32 cellular contexts compared by ENCODE assay signal in genomic region chr2:46045888-46046287, GRCh38.
A peak's percentile ranks its signal among the peaks of the same experiment; 100 is the strongest.
DNase-seq lines count a peak whose midpoint lies in the region; ATAC-seq, FAIRE-seq and TF ChIP-seq lines count a peak whose summit lies in the region.
"Had no signal": no experiment of that assay in that cellular context is flagged by ENCODE, and none has a peak within 500 bp of the region (broad histone marks: within the 10 kb centered on the region; RNA-seq: fewer than 3 reads in every experiment).

No MANE protein-coding gene starts in this region.

- dilution Hi-C loops in endothelial cell of umbilical vein (cut with MboI; ENCODE audit: extremely low pct_ligation_motif_present, low sequenced_read_pairs) = no loop called here

- H3K4me3 Mint-ChIP-seq in activated T-cell treated with anti-CD3 and anti-CD28 coated beads, Interleukin-2, amount 50 U/mL, for 72 hours = peak overlapping the region in 1 of 2 donors; percentile 69
- H3K4me3 Mint-ChIP-seq in stimulated activated naive CD8-positive, alpha-beta T cell treated with anti-CD3 and anti-CD28 coated beads, Interleukin-15, amount 100 ng/mL, for 72 hours = no peak overlapping the region
- H3K4me3 Mint-ChIP-seq: activated T-cell treated with anti-CD3 and anti-CD28 coated beads, Interleukin-2, amount 50 U/mL, for 4 hours; B cell; CD8-positive, alpha-beta T cell; GM23338; memory B cell; T-helper 1 cell treated with Interleukin-12 subunit alpha and Interleukin-12 subunit beta and Interleukin-4 antibody, amounts not matched to agents 30 μg/mL and 1 μg/mL, for 36 hours had no signal

- CTCF ChIA-PET in endothelial cell of umbilical vein (lab: Charles Lee) = interaction anchor here (0.7 to 1.3 kb wide), 4 partner anchors 15 to 321 kb away, joined by 3 to 5 read pairs (median 3); no protein-coding TSS in a partner anchor

- no peak overlapping the region for H4K8ac ChIP-seq in trophoblast cell (ENCODE audit: low read depth, low read length)

- no peak overlapping the region for H2AFZ ChIP-seq in endothelial cell of umbilical vein (ENCODE audit: low read depth, low read length)
- no peak overlapping the region for H2AFZ ChIP-seq in trophoblast cell (ENCODE audit: insufficient read depth, low read length, poor library complexity)
- H2AFZ ChIP-seq: GM23338 had no signal

- intact Hi-C loops in endothelial cell of umbilical vein (cut with micrococcal nuclease) = no loop called here

- ATAC-seq in activated T-cell treated with anti-CD3 and anti-CD28 coated beads, Interleukin-2, amount 50 U/mL, for 72 hours (replicated peaks in 1 of 2) = peak; percentile 91 to 93
- ATAC-seq in HG02870 (IDR thresholded peaks at IDR 0.05; ENCODE audit: unreplicated experiment) = no peak
- ATAC-seq in stimulated activated naive CD8-positive, alpha-beta T cell treated with anti-CD3 and anti-CD28 coated beads, Interleukin-15, amount 100 ng/mL, for 72 hours = no peak
- ATAC-seq: activated T-cell treated with anti-CD3 and anti-CD28 coated beads, Interleukin-2, amount 50 U/mL, for 4 hours; CD8-positive, alpha-beta T cell; GM23338; K562; left colon; right cardiac atrium had no signal

- peak; percentile 93 for FAIRE-seq in endothelial cell of umbilical vein (lab: Jason Lieb, UNC)
- FAIRE-seq: K562 had no signal

- H3K4me1 Mint-ChIP-seq in activated T-cell treated with anti-CD3 and anti-CD28 coated beads, Interleukin-2, amount 50 U/mL, for 72 hours (ENCODE audit: low read depth) = peaks cover 22% of the 10 kb centered on the region
- peaks cover 12% of the 10 kb centered on the region for H3K4me1 Mint-ChIP-seq in stimulated activated naive CD8-positive, alpha-beta T cell treated with anti-CD3 and anti-CD28 coated beads, Interleukin-15, amount 100 ng/mL, for 72 hours
- H3K4me1 Mint-ChIP-seq: B cell, memory B cell had no signal

- POLR2A ChIA-PET in endothelial cell of umbilical vein (lab: Charles Lee) = no interaction called here

- H3K27ac Mint-ChIP-seq in activated T-cell treated with anti-CD3 and anti-CD28 coated beads, Interleukin-2, amount 50 U/mL, for 72 hours = peak overlapping the region; percentile 98
- H3K27ac Mint-ChIP-seq in stimulated activated naive CD8-positive, alpha-beta T cell treated with anti-CD3 and anti-CD28 coated beads, Interleukin-15, amount 100 ng/mL, for 72 hours = peak overlapping the region in 1 of 2 donors; percentile 13
- H3K27ac Mint-ChIP-seq: B cell; CD8-positive, alpha-beta T cell; GM23338; memory B cell; T-helper 1 cell treated with Interleukin-12 subunit alpha and Interleukin-12 subunit beta and Interleukin-4 antibody, amounts not matched to agents 30 μg/mL and 1 μg/mL, for 36 hours had no signal

- H3K4me2 ChIP-seq in endothelial cell of umbilical vein (ENCODE audit: insufficient read depth, low read length) (peak overlapping the region; percentile 23), trophoblast cell (ENCODE audit: low read length) (no peak overlapping the region)
- H3K4me2 ChIP-seq: GM23338 had no signal

- no peaks in the 10 kb centered on the region for H3K36me3 Mint-ChIP-seq in activated T-cell treated with anti-CD3 and anti-CD28 coated beads, Interleukin-2, amount 50 U/mL, for 72 hours (ENCODE audit: insufficient read depth in 2 of 2)
- H3K36me3 Mint-ChIP-seq: CD8-positive, alpha-beta T cell had no signal

- H2BK12ac ChIP-seq in trophoblast cell (ENCODE audit: low read length) = no peak overlapping the region

- H3K4me3 ChIP-seq in endothelial cell of umbilical vein (replicated peaks in 1 of 3; ENCODE audit: insufficient read depth in 1 of 3, low read depth in 1 of 3, low read length in 3 of 3) (no peak overlapping the region), trophoblast cell (ENCODE audit: low read depth, low read length) (no peak overlapping the region)
- H3K4me3 ChIP-seq: GM23338, K562, SK-N-MC, spleen, tibial artery had no signal

- peaks cover 19% of the 10 kb centered on the region for H3K4me1 ChIP-seq in endothelial cell of umbilical vein (ENCODE audit: control insufficient read depth, extremely low read depth, insufficient read depth, low read length)
- peaks cover 9 to 19% of the 10 kb centered on the region in 2 experiments for H3K4me1 ChIP-seq in trophoblast cell (ENCODE audit: control insufficient read depth in 1 of 2, insufficient read depth in 2 of 2, low read length in 2 of 2)

- H3K79me2 ChIP-seq in endothelial cell of umbilical vein (ENCODE audit: control insufficient read depth, insufficient read depth, low read length) = no peaks in the 10 kb centered on the region
- no peaks in the 10 kb centered on the region for H3K79me2 ChIP-seq in trophoblast cell (ENCODE audit: control insufficient read depth, insufficient read depth, low read length, poor library complexity)

- no peak overlapping the region for H2AK5ac ChIP-seq in trophoblast cell (ENCODE audit: low read length)

- no peaks in the 10 kb centered on the region for H3K36me3 ChIP-seq in endothelial cell of umbilical vein (ENCODE audit: control insufficient read depth in 2 of 2, extremely low read depth in 1 of 2, insufficient read depth in 2 of 2, low read length in 2 of 2)
- no peaks in the 10 kb centered on the region for H3K36me3 ChIP-seq in trophoblast cell (ENCODE audit: control insufficient read depth in 1 of 2, insufficient read depth in 2 of 2, low read length in 2 of 2)
- H3K36me3 ChIP-seq: brain microvascular endothelial cell, neutrophil, tibial artery had no signal

- H3K9me3 Mint-ChIP-seq in activated T-cell treated with anti-CD3 and anti-CD28 coated beads, Interleukin-2, amount 50 U/mL, for 72 hours = no peaks in the 10 kb centered on the region
- H3K9me3 Mint-ChIP-seq in stimulated activated naive CD8-positive, alpha-beta T cell treated with anti-CD3 and anti-CD28 coated beads, Interleukin-15, amount 100 ng/mL, for 72 hours = no peaks in the 10 kb centered on the region
- H3K9me3 Mint-ChIP-seq: activated T-cell treated with anti-CD3 and anti-CD28 coated beads, Interleukin-2, amount 50 U/mL, for 4 hours; CD8-positive, alpha-beta T cell; GM23338; memory B cell; T-helper 1 cell treated with Interleukin-12 subunit alpha and Interleukin-12 subunit beta and Interleukin-4 antibody, amounts not matched to agents 30 μg/mL and 1 μg/mL, for 36 hours had no signal

- no peaks in the 10 kb centered on the region for H4K20me1 ChIP-seq in endothelial cell of umbilical vein (replicated peaks; ENCODE audit: control insufficient read depth, extremely low read depth, insufficient read depth, low read length)

- no peak overlapping the region for H4K12ac ChIP-seq in trophoblast cell (ENCODE audit: low read depth, low read length)

- no peak for TF ChIP-seq CTCF in endothelial cell of umbilical vein (IDR thresholded peaks at IDR 0.05; ENCODE audit: extremely low read depth in 1 of 2, insufficient read depth in 1 of 2, low read depth in 1 of 2, low read length in 2 of 2)

- peaks cover 3% of the 10 kb centered on the region for H3K79me1 ChIP-seq in trophoblast cell (ENCODE audit: low read length)

- no TSS peak for BruUV-seq in endothelial cell of umbilical vein (replicated peaks; lab: Mats Ljungman, UMichigan)

- H3K27me3 Mint-ChIP-seq in activated T-cell treated with anti-CD3 and anti-CD28 coated beads, Interleukin-2, amount 50 U/mL, for 72 hours (ENCODE audit: low read depth) = no peaks in the 10 kb centered on the region
- H3K27me3 Mint-ChIP-seq in stimulated activated naive CD8-positive, alpha-beta T cell treated with anti-CD3 and anti-CD28 coated beads, Interleukin-15, amount 100 ng/mL, for 72 hours = no peaks in the 10 kb centered on the region
- H3K27me3 Mint-ChIP-seq: B cell, memory B cell had no signal

- no peak overlapping the region for H3K4ac ChIP-seq in trophoblast cell (ENCODE audit: low read depth, low read length)

- H3K9me1 ChIP-seq in endothelial cell of umbilical vein (replicated peaks; ENCODE audit: control insufficient read depth, extremely low read depth, insufficient read depth, low read length) = no peaks in the 10 kb centered on the region

- peak overlapping the region; percentile 72 for H3K27ac ChIP-seq in endothelial cell of umbilical vein (ENCODE audit: insufficient read depth, low read depth, low read length)
- H3K27ac ChIP-seq in trophoblast cell (ENCODE audit: low read depth, low read length) = peak overlapping the region; percentile 46
- H3K27ac ChIP-seq: brain microvascular endothelial cell, neutrophil, SK-N-MC, tibial artery had no signal

- no peak overlapping the region for H3K14ac ChIP-seq in trophoblast cell (ENCODE audit: low read length)

- H2BK5ac ChIP-seq in trophoblast cell (ENCODE audit: low read depth, low read length, poor library complexity) = no peak overlapping the region

- no peak overlapping the region for H2BK120ac ChIP-seq in trophoblast cell (ENCODE audit: insufficient read depth, low read length, poor library complexity)

- H3K9ac ChIP-seq in endothelial cell of umbilical vein (replicated peaks; ENCODE audit: extremely low read depth, insufficient read depth, low read length) = no peak overlapping the region
- no peak overlapping the region for H3K9ac ChIP-seq in trophoblast cell (ENCODE audit: low read length)

- H4K91ac ChIP-seq in trophoblast cell (ENCODE audit: low read depth, low read length) = no peak overlapping the region

- TF ChIP-seq POLR2A in endothelial cell of umbilical vein (IDR thresholded peaks at IDR 0.05; ENCODE audit: low read depth, low read length) = no peak

- no peak overlapping the region for H3K18ac ChIP-seq in trophoblast cell (ENCODE audit: low read length)

- no peaks in the 10 kb centered on the region for H3K9me3 ChIP-seq in endothelial cell of umbilical vein (replicated peaks; ENCODE audit: control insufficient read depth, insufficient read depth, low read length)
- no peaks in the 10 kb centered on the region for H3K9me3 ChIP-seq in trophoblast cell (ENCODE audit: insufficient read depth, low read depth, low read length)
- H3K9me3 ChIP-seq: neutrophil, spleen, tibial artery had no signal

- no peak overlapping the region for H3K23ac ChIP-seq in trophoblast cell (ENCODE audit: low read length)

- DNase-seq in activated T-cell treated with anti-CD3 and anti-CD28 coated beads, Interleukin-2, amount 50 U/mL, for 72 hours = peak in 1 of 2 donors; percentile 42
- DNase-seq in activated T-cell treated with anti-CD3 and anti-CD28 coated beads for 4 hours = no peak
- peak; percentile 32 for DNase-seq in LHCN-M2 (ENCODE audit: low read depth)
- DNase-seq in endothelial cell of umbilical vein (ENCODE audit: low read depth, low spot score) = peak; percentile 89
- no peak for DNase-seq in trophoblast cell
- no peak for DNase-seq in HCEC 1CT
- DNase-seq in stimulated activated naive CD8-positive, alpha-beta T cell treated with anti-CD3 and anti-CD28 coated beads, Interleukin-15, amount 100 ng/mL, for 72 hours = no peak
- DNase-seq: activated CD8-positive, alpha-beta memory T cell treated with anti-CD3 and anti-CD28 coated beads for 24 hours; activated naive CD4-positive, alpha-beta T cell; activated T-cell treated with anti-CD3 and anti-CD28 coated beads, Interleukin-2, amount 50 U/mL, for 4 hours; amygdala; brain microvascular endothelial cell; CD8-positive, alpha-beta T cell; hypothalamus; left colon; MM.1S; NCI-H1105 treated with DMSO at 0.1 percent for 48 hours; NCI-H2029 treated with DMSO at 0.1 percent for 48 hours; NCI-H524 treated with DMSO at 0.1 percent for 48 hours; NK-92 treated with Interleukin-12 subunit alpha and Interleukin-12 subunit beta, amount 100 ng/mL, for 24 hours; posterior cingulate gyrus; right cardiac atrium; spleen; tibial artery had no signal

- H3K27me3 ChIP-seq in endothelial cell of umbilical vein (ENCODE audit: control insufficient read depth in 2 of 2, insufficient read depth in 2 of 2, low read length in 2 of 2) = no peaks in the 10 kb centered on the region
- H3K27me3 ChIP-seq in trophoblast cell (ENCODE audit: insufficient read depth, low read length) = no peaks in the 10 kb centered on the region
- H3K27me3 ChIP-seq: brain microvascular endothelial cell, neutrophil, spleen, tibial artery had no signal

Comparison
In these comparisons a context has a peak if more than half of its experiments do, and no peak if none do; other contexts are left out.
1. ATAC-seq: peak in activated T-cell treated with anti-CD3 and anti-CD28 coated beads, Interleukin-2, amount 50 U/mL, for 72 hours (2 of 2); none in HG02870 (single experiment) and stimulated activated naive CD8-positive, alpha-beta T cell treated with anti-CD3 and anti-CD28 coated beads, Interleukin-15, amount 100 ng/mL, for 72 hours (single experiment).
2. DNase-seq: peak in LHCN-M2 (single experiment) and endothelial cell of umbilical vein (single experiment); none in activated T-cell treated with anti-CD3 and anti-CD28 coated beads for 4 hours (single experiment), trophoblast cell (0 of 2), HCEC 1CT (single experiment) and stimulated activated naive CD8-positive, alpha-beta T cell treated with anti-CD3 and anti-CD28 coated beads, Interleukin-15, amount 100 ng/mL, for 72 hours (0 of 2).